8 cellular contexts compared by ENCODE assay signal in the genomic region with DNA sequence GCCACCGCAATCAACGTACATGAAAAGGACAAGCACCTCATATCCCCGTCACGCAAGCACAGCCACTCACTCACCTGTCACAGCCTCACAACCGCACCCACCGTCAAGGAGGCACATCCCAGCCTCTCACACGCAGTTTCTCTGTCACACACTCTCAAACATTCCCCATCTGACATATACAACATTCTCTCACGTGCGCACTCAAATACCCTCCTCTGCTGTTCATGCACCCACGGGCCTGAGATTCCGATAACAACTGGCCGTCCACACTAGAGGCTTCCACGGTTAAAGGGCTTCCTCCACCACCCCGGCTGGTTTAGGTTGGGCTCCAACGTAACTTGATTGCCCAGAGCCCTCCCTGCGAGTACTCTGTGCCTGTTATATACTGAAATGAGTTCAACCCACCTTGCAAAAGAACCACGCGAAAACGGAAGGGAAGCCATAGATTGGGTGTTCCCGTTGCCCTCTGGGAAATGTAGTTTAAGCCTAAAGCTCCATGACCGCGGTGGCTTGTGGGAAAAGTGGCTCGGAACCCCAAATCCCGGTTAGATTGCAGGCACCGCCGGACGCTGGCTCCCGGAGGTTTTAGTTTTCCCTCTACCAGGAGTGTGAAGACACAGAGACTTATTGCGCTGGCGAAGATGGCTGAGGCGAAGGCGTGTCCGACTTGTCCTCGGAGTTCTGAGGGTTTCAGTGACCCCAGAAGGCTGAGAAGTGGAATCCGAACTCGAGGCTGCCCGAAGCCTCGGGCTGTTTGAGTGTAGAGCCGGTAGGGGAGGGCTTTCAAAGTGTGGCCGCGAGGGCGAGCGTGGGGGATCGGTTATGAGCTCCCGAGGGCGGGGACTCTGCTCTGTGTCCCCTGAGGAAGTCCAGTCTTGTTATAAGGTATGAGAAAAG. TPM values are rescaled to one million over a fixed set of nuclear protein-coding genes. Genes with fewer than 3 reads are reported as not detected.
DNase-seq lines count a peak whose midpoint lies in the region; ATAC-seq and TF ChIP-seq lines count a peak whose summit lies in the region.

A gene (minus strand): TSS at position 448 of the 897 bp plus-strand sequence. CDS start 5,857 bp downstream, outside the sequence.

- H3K4me3 Mint-ChIP-seq in immature natural killer cell = peak within 1 kb of the TSS; percentile 92 to 98 (median 97)

- H3K27me3 Mint-ChIP-seq in immature natural killer cell (ENCODE audit: low read depth in 3 of 3) = peaks cover 9 to 14% (median 10%) of the 10 kb centered on the region in 3 donors

- H3K4me1 ChIP-seq in ACC112 (ENCODE audit: control insufficient read depth, insufficient read depth, low read length, unreplicated experiment) (no peaks in the 10 kb centered on the region), smooth muscle cell (ENCODE audit: low read depth) (peaks cover 10% of the 10 kb centered on the region)

- peak; percentile 76 for ATAC-seq in GM18861 (IDR thresholded peaks at IDR 0.05; ENCODE audit: unreplicated experiment)
- ATAC-seq in HG03108 (IDR thresholded peaks at IDR 0.05; ENCODE audit: unreplicated experiment) = peak; percentile 80

- peak within 1 kb of the TSS; percentile 92 to 98 (median 96) for H3K27ac Mint-ChIP-seq in immature natural killer cell

- TF ChIP-seq CTCF in WI38 (IDR thresholded peaks at IDR 0.05; ENCODE audit: low read depth, low read length) (no peak), cardiac fibroblast (IDR thresholded peaks at IDR 0.05; ENCODE audit: low read depth, low read length) (peak; percentile 32), smooth muscle cell (IDR thresholded peaks at IDR 0.05; ENCODE audit: borderline replicate concordance, insufficient read depth, poor library complexity, severe bottlenecking) (no peak)

- no peaks in the 10 kb centered on the region for H3K36me3 ChIP-seq in ACC112 (ENCODE audit: insufficient read depth, low read length)
- H3K36me3 ChIP-seq in smooth muscle cell (ENCODE audit: low read depth) = no peaks in the 10 kb centered on the region

- peaks cover 3 to 16% (median 12%) of the 10 kb centered on the region in 3 donors for H3K36me3 Mint-ChIP-seq in immature natural killer cell

- peak within 1 kb of the TSS; percentile 91 for H3K4me2 ChIP-seq in smooth muscle cell

- no peaks in the 10 kb centered on the region for H3K9me3 ChIP-seq in smooth muscle cell (replicated peaks; ENCODE audit: low read depth)

- H3K4me3 ChIP-seq in ACC112 (ENCODE audit: low read depth, low read length) = peak within 1 kb of the TSS; percentile 94
- peak within 1 kb of the TSS; percentile 75 for H3K4me3 ChIP-seq in WI38 (ENCODE audit: low read depth, low read length)
- peak within 1 kb of the TSS; percentile 83 to 93 for H3K4me3 ChIP-seq in cardiac fibroblast (replicated peaks in 1 of 2; ENCODE audit: low read depth in 2 of 2, low read length in 2 of 2)
- H3K4me3 ChIP-seq in smooth muscle cell = peak within 1 kb of the TSS; percentile 85

- DNase-seq in NCI-H2227 (lab: John Stamatoyannopoulos, UW; ENCODE audit: unreplicated experiment) (peak; percentile 100), cardiac fibroblast (ENCODE audit: low read depth in 2 of 2) (peak; percentile 91 to 93), immature natural killer cell (peak; percentile 85 to 86 (median 85)), smooth muscle cell (lab: John Stamatoyannopoulos, UW; ENCODE audit: unreplicated experiment) (peak; percentile 65)

- H3K27ac ChIP-seq in ACC112 (ENCODE audit: low read depth, low read length) = peak within 1 kb of the TSS; percentile 66
- H3K27ac ChIP-seq in smooth muscle cell (ENCODE audit: low read depth) = peak within 1 kb of the TSS; percentile 74

- H4K20me1 ChIP-seq in smooth muscle cell (ENCODE audit: low read depth) = no peaks in the 10 kb centered on the region

- 1% methylated on average over 44 of the region's 46 CpGs for WGBS in smooth muscle cell (ENCODE audit: low lambda C conversion rate)

- H2AFZ ChIP-seq in ACC112 (ENCODE audit: low read length, unreplicated experiment) (peak within 1 kb of the TSS; percentile 100), smooth muscle cell (ENCODE audit: low read depth) (peak within 1 kb of the TSS; percentile 97)

- H3K9me3 Mint-ChIP-seq in immature natural killer cell = no peaks in the 10 kb centered on the region

- H3K4me1 Mint-ChIP-seq in immature natural killer cell = peaks cover 32 to 51% of the 10 kb centered on the region in 2 donors

- peak within 1 kb of the TSS; percentile 78 for H3K9ac ChIP-seq in smooth muscle cell (ENCODE audit: low read depth)

- no peaks in the 10 kb centered on the region for H3K27me3 ChIP-seq in ACC112 (ENCODE audit: insufficient read depth, low read length)
- H3K27me3 ChIP-seq in smooth muscle cell (ENCODE audit: low read depth) = no peaks in the 10 kb centered on the region

- H3K79me2 ChIP-seq in ACC112 (ENCODE audit: control insufficient read depth, insufficient read depth, low read length, unreplicated experiment) (peaks cover 9% of the 10 kb centered on the region), smooth muscle cell (ENCODE audit: low read depth) (peaks cover 5% of the 10 kb centered on the region)

- H3F3A ChIP-seq in smooth muscle cell (ENCODE audit: low read depth) = no peaks in the 10 kb centered on the region

RNA-seq across cellular contexts. Expression of the gene that starts here (rescaled TPM):
- polyA plus RNA-seq in immature natural killer cell (1 to 10 TPM; 2.8 to 9.6 (median 8.5) TPM), smooth muscle cell (1.7 and 3.3 TPM in 2 replicates)
- 2.5 and 5.0 TPM in 2 replicates for total RNA-seq in smooth muscle cell

Comparison
In these comparisons a context has a peak if more than half of its experiments do, and no peak if none do; other contexts are left out.
1. Peak in every context shown above with its lines: DNase-seq, ATAC-seq, H3K4me3 ChIP-seq and H3K27ac ChIP-seq.